Comparison of ENCODE assay signal across 34 cellular contexts in the genomic region with DNA sequence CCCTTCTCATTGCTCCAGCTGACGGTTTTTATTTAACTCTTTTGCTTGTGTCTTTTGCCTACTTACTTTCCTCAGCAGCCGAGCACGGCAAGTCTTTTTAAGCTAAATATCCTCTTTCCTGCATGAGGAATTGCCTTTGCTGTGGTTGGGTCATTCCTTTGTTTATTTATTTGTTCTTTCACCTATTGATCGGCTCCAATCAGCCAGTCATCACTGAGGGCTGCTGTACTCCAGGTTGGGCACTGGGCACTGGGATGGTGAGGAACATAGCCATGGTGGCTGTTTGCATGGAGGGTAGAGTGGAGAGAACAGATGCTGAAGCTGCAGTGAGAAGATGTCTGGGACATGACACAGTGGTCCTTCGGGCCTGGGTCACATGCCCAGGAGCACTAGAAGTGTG.
"Had no signal": no experiment of that assay in that cellular context is flagged by ENCODE, and none has a peak within 500 bp of the region (broad histone marks: within the 10 kb centered on the region; RNA-seq: fewer than 3 reads in every experiment).

No MANE protein-coding gene starts in this region.

- H3K27ac ChIP-seq: PC-9, RWPE1, SJCRH30, SK-N-MC, WERI-Rb-1 had no signal

- H3K9me3 ChIP-seq: SJCRH30 had no signal

- H2AFZ ChIP-seq: PC-9 had no signal

- H3K4me1 ChIP-seq: SJCRH30 had no signal

- H3K27me3 ChIP-seq: SJCRH30 had no signal

- H3K9me3 Mint-ChIP-seq: activated CD4-positive, alpha-beta memory T cell treated with anti-CD3 and anti-CD28 coated beads, Interleukin-2, amount 10 ng/mL, durations not matched to agents 7 days and 5 days; activated naive CD4-positive, alpha-beta T cell treated with anti-CD3 and anti-CD28 coated beads, Interleukin-2, amount 10 ng/mL, durations not matched to agents 7 days and 5 days; activated naive CD8-positive, alpha-beta T cell treated with anti-CD3 and anti-CD28 coated beads, Interleukin-2, amount 50 U/mL, for 24 hours had no signal

- H3K36me3 ChIP-seq: SJCRH30 had no signal

- H3K4me3 Mint-ChIP-seq: activated CD4-positive, alpha-beta memory T cell treated with anti-CD3 and anti-CD28 coated beads, Interleukin-2, amount 10 ng/mL, durations not matched to agents 7 days and 5 days; activated CD8-positive, alpha-beta memory T cell treated with anti-CD3 and anti-CD28 coated beads, Interleukin-2, amount 10 ng/mL, durations not matched to agents 7 days and 5 days; activated naive CD4-positive, alpha-beta T cell treated with anti-CD3 and anti-CD28 coated beads, Interleukin-2, amount 10 ng/mL, durations not matched to agents 7 days and 5 days; activated naive CD8-positive, alpha-beta T cell; activated naive CD8-positive, alpha-beta T cell treated with anti-CD3 and anti-CD28 coated beads, Interleukin-2, amount 50 U/mL, for 24 hours had no signal

- H3K27ac Mint-ChIP-seq: activated CD4-positive, alpha-beta memory T cell treated with anti-CD3 and anti-CD28 coated beads, Interleukin-2, amount 10 ng/mL, durations not matched to agents 7 days and 5 days; activated CD8-positive, alpha-beta memory T cell treated with anti-CD3 and anti-CD28 coated beads, Interleukin-2, amount 10 ng/mL, durations not matched to agents 7 days and 5 days; activated naive CD4-positive, alpha-beta T cell treated with anti-CD3 and anti-CD28 coated beads, Interleukin-2, amount 10 ng/mL, durations not matched to agents 7 days and 5 days; activated naive CD8-positive, alpha-beta T cell; activated naive CD8-positive, alpha-beta T cell treated with anti-CD3 and anti-CD28 coated beads, Interleukin-2, amount 50 U/mL, for 24 hours had no signal

- H3K27me3 Mint-ChIP-seq: activated naive CD8-positive, alpha-beta T cell; activated naive CD8-positive, alpha-beta T cell treated with anti-CD3 and anti-CD28 coated beads, Interleukin-2, amount 50 U/mL, for 24 hours had no signal

- DNase-seq: activated CD4-positive, alpha-beta memory T cell treated with anti-CD3 and anti-CD28 coated beads, Interleukin-2, amount 10 ng/mL, durations not matched to agents 7 days and 5 days; activated CD4-positive, alpha-beta T cell treated with anti-CD3 and anti-CD28 coated beads for 1 hour; activated CD4-positive, alpha-beta T cell treated with anti-CD3 and anti-CD28 coated beads for 48 hours; activated CD4-positive, CD25-positive, alpha-beta regulatory T cell; activated CD8-positive, alpha-beta memory T cell treated with anti-CD3 and anti-CD28 coated beads for 24 hours; activated CD8-positive, alpha-beta memory T cell treated with anti-CD3 and anti-CD28 coated beads, Interleukin-2, amount 10 ng/mL, durations not matched to agents 7 days and 5 days; activated CD8-positive, alpha-beta memory T cell treated with anti-CD3 and anti-CD28 coated beads, Interleukin-2, amount 50 U/mL, for 48 hours; activated effector memory CD4-positive, alpha-beta T cell treated with Interleukin-2 at 50 U/mL for 16 hours; activated naive CD4-positive, alpha-beta T cell treated with anti-CD3 and anti-CD28 coated beads, Interleukin-2, amount 10 ng/mL, durations not matched to agents 7 days and 5 days; activated naive CD8-positive, alpha-beta T cell treated with anti-CD3 and anti-CD28 coated beads, Interleukin-2, amount 50 U/mL, for 24 hours; activated T-cell treated with anti-CD3 and anti-CD28 coated beads, Interleukin-2, amount 50 U/mL, for 48 hours; aorta; caudate nucleus; cerebellar nuclear complex; NCI-H1048; NCI-H1105 treated with DMSO at 0.1 percent for 48 hours; NCI-H1436; NCI-H1694; NCI-H1930; NCI-H2081 treated with DMSO at 0.1 percent for 48 hours; NCI-H226; NCI-H446 treated with DMSO at 0.1 percent for 48 hours; NCI-H69; NCI-H82; PC-9; Right ventricle myocardium superior; SJCRH30; T1000; WERI-Rb-1 had no signal

- H3K4me1 Mint-ChIP-seq: activated CD4-positive, alpha-beta memory T cell treated with anti-CD3 and anti-CD28 coated beads, Interleukin-2, amount 10 ng/mL, durations not matched to agents 7 days and 5 days; activated CD8-positive, alpha-beta memory T cell treated with anti-CD3 and anti-CD28 coated beads, Interleukin-2, amount 10 ng/mL, durations not matched to agents 7 days and 5 days; activated naive CD4-positive, alpha-beta T cell treated with anti-CD3 and anti-CD28 coated beads, Interleukin-2, amount 10 ng/mL, durations not matched to agents 7 days and 5 days; activated naive CD8-positive, alpha-beta T cell treated with anti-CD3 and anti-CD28 coated beads, Interleukin-2, amount 50 U/mL, for 24 hours had no signal

- H3K36me3 Mint-ChIP-seq: activated CD8-positive, alpha-beta memory T cell treated with anti-CD3 and anti-CD28 coated beads, Interleukin-2, amount 10 ng/mL, durations not matched to agents 7 days and 5 days; activated naive CD4-positive, alpha-beta T cell treated with anti-CD3 and anti-CD28 coated beads, Interleukin-2, amount 10 ng/mL, durations not matched to agents 7 days and 5 days; activated naive CD8-positive, alpha-beta T cell had no signal

- ATAC-seq: activated CD8-positive, alpha-beta memory T cell treated with anti-CD3 and anti-CD28 coated beads, Interleukin-2, amount 10 ng/mL, durations not matched to agents 7 days and 5 days; activated naive CD8-positive, alpha-beta T cell treated with anti-CD3 and anti-CD28 coated beads, Interleukin-2, amount 50 U/mL, for 24 hours; K562 had no signal

- H3K4me2 ChIP-seq: PC-9 had no signal

- FAIRE-seq: K562, RCC 7860 had no signal

- H3K4me3 ChIP-seq: K562, PC-9, SJCRH30, SK-N-MC had no signal
